2 cellular contexts compared by ENCODE assay signal in the genomic region with DNA sequence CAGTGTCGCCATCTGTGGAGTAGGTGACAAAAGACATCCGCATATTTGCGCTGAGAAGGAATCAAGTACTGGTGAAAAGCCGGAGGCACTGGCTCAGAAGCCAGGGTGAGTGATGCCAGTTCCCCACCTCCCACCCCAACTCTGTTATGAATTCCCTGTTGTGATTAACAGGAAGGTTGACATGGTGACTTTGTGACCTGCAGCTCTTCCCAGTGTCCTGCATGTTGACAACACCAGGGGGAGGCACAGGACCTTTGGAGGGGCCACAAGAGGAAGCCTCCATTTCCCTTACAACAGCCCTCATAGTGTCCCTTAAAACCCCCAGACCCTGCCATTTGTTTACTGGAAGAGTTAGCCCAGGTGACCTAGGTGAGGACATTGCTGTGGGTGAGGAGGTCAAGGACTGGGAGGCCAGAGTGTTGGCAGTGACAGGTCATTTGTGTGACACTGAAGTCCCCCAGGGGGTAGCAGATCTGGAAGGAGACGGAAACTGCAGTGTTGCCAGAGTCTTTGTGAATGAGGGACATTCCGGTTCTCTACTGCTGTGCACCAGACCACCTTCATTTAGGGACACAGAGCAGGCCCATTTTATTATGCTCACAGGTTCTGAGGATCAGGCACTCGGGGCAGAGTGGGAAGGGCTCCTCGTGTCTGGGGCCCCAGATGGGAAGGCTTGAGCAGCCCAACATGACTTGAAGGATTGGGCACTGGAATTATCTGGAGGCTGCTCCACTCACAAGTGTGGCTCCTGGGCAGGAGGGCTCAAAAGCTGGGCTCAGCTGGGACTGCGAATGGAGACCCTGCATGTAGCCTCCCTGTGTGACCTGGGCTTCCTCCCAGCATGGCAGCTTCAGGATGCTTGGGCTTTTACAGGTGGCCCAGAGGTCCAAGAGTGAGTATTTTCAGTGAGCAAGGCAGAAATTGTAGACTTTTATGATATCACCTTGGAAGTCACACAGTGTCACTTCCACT.
TF ChIP-seq lines count a peak whose summit lies in the region.

No MANE protein-coding gene starts in this region.

TF ChIP-seq in WTC11, 78 proteins besides CTCF, POLR2A, EP300 and RAD21 (continued from another document):
- TF ChIP-seq, protein P1, sequence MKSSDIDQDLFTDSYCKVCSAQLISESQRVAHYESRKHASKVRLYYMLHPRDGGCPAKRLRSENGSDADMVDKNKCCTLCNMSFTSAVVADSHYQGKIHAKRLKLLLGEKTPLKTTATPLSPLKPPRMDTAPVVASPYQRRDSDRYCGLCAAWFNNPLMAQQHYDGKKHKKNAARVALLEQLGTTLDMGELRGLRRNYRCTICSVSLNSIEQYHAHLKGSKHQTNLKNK (CRISPR knock-in tag; IDR thresholded peaks at IDR 0.05) = no peak
- no peak for TF ChIP-seq ZNF232 (CRISPR knock-in tag; IDR thresholded peaks at IDR 0.05)

TF ChIP-seq in liver, 16 proteins besides CTCF, POLR2A, EP300 and RAD21 (continued from another document):
- TF ChIP-seq, protein P2, sequence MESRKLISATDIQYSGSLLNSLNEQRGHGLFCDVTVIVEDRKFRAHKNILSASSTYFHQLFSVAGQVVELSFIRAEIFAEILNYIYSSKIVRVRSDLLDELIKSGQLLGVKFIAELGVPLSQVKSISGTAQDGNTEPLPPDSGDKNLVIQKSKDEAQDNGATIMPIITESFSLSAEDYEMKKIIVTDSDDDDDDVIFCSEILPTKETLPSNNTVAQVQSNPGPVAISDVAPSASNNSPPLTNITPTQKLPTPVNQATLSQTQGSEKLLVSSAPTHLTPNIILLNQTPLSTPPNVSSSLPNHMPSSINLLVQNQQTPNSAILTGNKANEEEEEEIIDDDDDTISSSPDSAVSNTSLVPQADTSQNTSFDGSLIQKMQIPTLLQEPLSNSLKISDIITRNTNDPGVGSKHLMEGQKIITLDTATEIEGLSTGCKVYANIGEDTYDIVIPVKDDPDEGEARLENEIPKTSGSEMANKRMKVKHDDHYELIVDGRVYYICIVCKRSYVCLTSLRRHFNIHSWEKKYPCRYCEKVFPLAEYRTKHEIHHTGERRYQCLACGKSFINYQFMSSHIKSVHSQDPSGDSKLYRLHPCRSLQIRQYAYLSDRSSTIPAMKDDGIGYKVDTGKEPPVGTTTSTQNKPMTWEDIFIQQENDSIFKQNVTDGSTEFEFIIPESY (IDR thresholded peaks at IDR 0.05) = no peak
- TF ChIP-seq EGR1 (IDR thresholded peaks at IDR 0.05; ENCODE audit: low read depth in 2 of 2) = no peak
- TF ChIP-seq FOXA2 (IDR thresholded peaks at IDR 0.05) = no peak
- TF ChIP-seq YY1 (IDR thresholded peaks at IDR 0.05) = no peak
- TF ChIP-seq, protein P3, sequence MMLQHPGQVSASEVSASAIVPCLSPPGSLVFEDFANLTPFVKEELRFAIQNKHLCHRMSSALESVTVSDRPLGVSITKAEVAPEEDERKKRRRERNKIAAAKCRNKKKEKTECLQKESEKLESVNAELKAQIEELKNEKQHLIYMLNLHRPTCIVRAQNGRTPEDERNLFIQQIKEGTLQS (IDR thresholded peaks at IDR 0.05) = no peak
- no peak for TF ChIP-seq JUND (IDR thresholded peaks at IDR 0.05)
- no peak for TF ChIP-seq SP1 (IDR thresholded peaks at IDR 0.05)
- TF ChIP-seq NR2F2 (IDR thresholded peaks at IDR 0.05) = no peak
- TF ChIP-seq HNF4A (conservative IDR thresholded peaks at IDR 0.05) = no peak
- TF ChIP-seq, protein P4, sequence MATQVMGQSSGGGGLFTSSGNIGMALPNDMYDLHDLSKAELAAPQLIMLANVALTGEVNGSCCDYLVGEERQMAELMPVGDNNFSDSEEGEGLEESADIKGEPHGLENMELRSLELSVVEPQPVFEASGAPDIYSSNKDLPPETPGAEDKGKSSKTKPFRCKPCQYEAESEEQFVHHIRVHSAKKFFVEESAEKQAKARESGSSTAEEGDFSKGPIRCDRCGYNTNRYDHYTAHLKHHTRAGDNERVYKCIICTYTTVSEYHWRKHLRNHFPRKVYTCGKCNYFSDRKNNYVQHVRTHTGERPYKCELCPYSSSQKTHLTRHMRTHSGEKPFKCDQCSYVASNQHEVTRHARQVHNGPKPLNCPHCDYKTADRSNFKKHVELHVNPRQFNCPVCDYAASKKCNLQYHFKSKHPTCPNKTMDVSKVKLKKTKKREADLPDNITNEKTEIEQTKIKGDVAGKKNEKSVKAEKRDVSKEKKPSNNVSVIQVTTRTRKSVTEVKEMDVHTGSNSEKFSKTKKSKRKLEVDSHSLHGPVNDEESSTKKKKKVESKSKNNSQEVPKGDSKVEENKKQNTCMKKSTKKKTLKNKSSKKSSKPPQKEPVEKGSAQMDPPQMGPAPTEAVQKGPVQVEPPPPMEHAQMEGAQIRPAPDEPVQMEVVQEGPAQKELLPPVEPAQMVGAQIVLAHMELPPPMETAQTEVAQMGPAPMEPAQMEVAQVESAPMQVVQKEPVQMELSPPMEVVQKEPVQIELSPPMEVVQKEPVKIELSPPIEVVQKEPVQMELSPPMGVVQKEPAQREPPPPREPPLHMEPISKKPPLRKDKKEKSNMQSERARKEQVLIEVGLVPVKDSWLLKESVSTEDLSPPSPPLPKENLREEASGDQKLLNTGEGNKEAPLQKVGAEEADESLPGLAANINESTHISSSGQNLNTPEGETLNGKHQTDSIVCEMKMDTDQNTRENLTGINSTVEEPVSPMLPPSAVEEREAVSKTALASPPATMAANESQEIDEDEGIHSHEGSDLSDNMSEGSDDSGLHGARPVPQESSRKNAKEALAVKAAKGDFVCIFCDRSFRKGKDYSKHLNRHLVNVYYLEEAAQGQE (IDR thresholded peaks at IDR 0.05) = no peak
